7 cellular contexts compared by ENCODE assay signal in the genomic region with DNA sequence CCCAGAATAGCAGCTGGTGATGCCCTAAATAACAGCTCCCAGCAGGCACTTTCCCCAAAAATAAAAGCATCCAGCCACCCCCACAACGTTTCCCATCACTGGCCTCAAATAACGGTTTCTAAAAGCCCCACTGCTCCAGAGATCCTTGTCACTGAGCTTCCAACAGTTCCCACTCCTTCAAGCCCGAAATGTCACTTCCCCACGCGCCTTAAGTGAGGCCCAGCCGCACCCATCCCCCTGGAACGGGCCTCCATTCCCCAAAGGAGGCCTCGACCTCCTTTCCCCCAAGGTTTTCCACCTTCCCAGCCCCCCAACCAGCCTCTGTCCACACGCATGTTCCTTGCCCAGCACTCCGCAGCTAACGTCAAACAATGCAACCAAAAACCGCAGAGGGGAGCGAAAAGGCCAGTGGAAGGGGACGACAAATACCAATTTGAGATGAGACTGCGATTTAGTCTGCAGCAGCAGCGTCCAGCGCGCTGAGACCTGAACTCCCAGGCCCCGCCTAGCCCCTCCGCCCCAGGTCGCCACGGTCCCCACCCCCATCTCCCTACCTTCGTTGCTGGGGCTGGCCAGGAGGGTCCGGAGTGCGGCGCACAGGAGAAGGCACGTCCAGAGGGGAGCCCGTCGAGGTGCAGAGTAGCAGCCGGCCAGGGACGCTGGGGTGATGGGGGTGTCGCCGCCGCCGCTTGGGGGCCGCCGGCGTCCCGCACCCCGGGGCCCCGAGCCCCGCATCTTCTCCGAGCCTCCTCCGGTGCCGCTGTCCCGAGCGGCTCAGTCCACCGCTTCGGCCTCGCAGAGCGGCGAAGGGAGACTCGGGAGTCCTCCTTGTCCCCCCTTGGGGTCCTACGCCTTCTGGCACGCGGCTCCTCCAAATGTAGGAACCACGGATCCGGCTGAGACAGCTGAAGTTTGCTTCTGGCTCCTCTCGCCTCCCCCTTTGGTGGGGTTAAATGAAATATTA. TPM values are rescaled to one million over a fixed set of nuclear protein-coding genes. Genes with fewer than 3 reads are reported as not detected.
DNase-seq lines count a peak whose midpoint lies in the region; ATAC-seq, FAIRE-seq and TF ChIP-seq lines count a peak whose summit lies in the region.

No MANE protein-coding gene starts in this region.

- H3K27me3 Mint-ChIP-seq in activated CD8-positive, alpha-beta memory T cell treated with anti-CD3 and anti-CD28 coated beads, Interleukin-2, amount 10 ng/mL, durations not matched to agents 7 days and 5 days, result peaks cover 37% of the 10 kb centered on the region

- H3K27ac Mint-ChIP-seq in activated CD8-positive, alpha-beta memory T cell treated with anti-CD3 and anti-CD28 coated beads, Interleukin-2, amount 10 ng/mL, durations not matched to agents 7 days and 5 days, result no peak overlapping the region

- H3K4me3 ChIP-seq in HUES64 (ENCODE audit: low read length), result peak overlapping the region; percentile 55
- peak overlapping the region; percentile 74 for H3K4me3 ChIP-seq in brain microvascular endothelial cell (ENCODE audit: low read depth, low read length)
- peak overlapping the region; percentile 20 to 33 for H3K4me3 ChIP-seq in kidney (ENCODE audit: low read length in 2 of 2)
- peak overlapping the region; percentile 57 to 73 (median 64) for H3K4me3 ChIP-seq in subcutaneous abdominal adipose tissue (ENCODE audit: low read depth in 1 of 5, low read length in 5 of 5)

- H3K36me3 ChIP-seq in HUES64 (ENCODE audit: insufficient read depth, low read length) (no peaks in the 10 kb centered on the region), brain microvascular endothelial cell (replicated peaks) (no peaks in the 10 kb centered on the region), kidney (ENCODE audit: control insufficient read depth in 1 of 2, insufficient read depth in 2 of 2, low read length in 2 of 2) (no peaks in the 10 kb centered on the region), subcutaneous abdominal adipose tissue (ENCODE audit: control insufficient read depth in 5 of 5, insufficient read depth in 5 of 5, low read length in 5 of 5) (no peaks in the 10 kb centered on the region)

- H3K27me3 ChIP-seq in HUES64 (ENCODE audit: insufficient read depth, low read length), result peaks cover 87% of the 10 kb centered on the region
- H3K27me3 ChIP-seq in brain microvascular endothelial cell (replicated peaks), result no peaks in the 10 kb centered on the region
- H3K27me3 ChIP-seq in subcutaneous abdominal adipose tissue (ENCODE audit: control insufficient read depth in 5 of 5, insufficient read depth in 4 of 5, low read length in 5 of 5), result peaks cover 22 to 42% (median 30%) of the 10 kb centered on the region in 5 donors

- peaks cover 4% of the 10 kb centered on the region for H3K4me1 Mint-ChIP-seq in activated CD8-positive, alpha-beta memory T cell treated with anti-CD3 and anti-CD28 coated beads, Interleukin-2, amount 10 ng/mL, durations not matched to agents 7 days and 5 days

- H3K4me3 Mint-ChIP-seq in activated CD8-positive, alpha-beta memory T cell treated with anti-CD3 and anti-CD28 coated beads, Interleukin-2, amount 10 ng/mL, durations not matched to agents 7 days and 5 days, result no peak overlapping the region

- peaks cover 42% of the 10 kb centered on the region for H3K4me1 ChIP-seq in HUES64 (ENCODE audit: insufficient read depth, low read length)
- peaks cover 4 to 8% of the 10 kb centered on the region in 2 donors for H3K4me1 ChIP-seq in kidney (ENCODE audit: control insufficient read depth in 1 of 2, insufficient read depth in 1 of 2, low read depth in 1 of 2, low read length in 2 of 2)
- H3K4me1 ChIP-seq in subcutaneous abdominal adipose tissue (ENCODE audit: control insufficient read depth in 5 of 5, insufficient read depth in 5 of 5, low read length in 5 of 5), result peaks cover 4 to 32% (median 29%) of the 10 kb centered on the region in 5 donors

- no peak for ATAC-seq in activated CD8-positive, alpha-beta memory T cell treated with anti-CD3 and anti-CD28 coated beads, Interleukin-2, amount 10 ng/mL, durations not matched to agents 7 days and 5 days

- H3K9ac ChIP-seq in HUES64 (ENCODE audit: low read depth, low read length), result no peak overlapping the region
- no peak overlapping the region for H3K9ac ChIP-seq in kidney (ENCODE audit: low read length in 2 of 2)
- peak overlapping the region in 1 of 5 donors; percentile 0 for H3K9ac ChIP-seq in subcutaneous abdominal adipose tissue (ENCODE audit: low read length in 5 of 5)

- intact Hi-C loops in kidney (cut with DNase I), result no loop called here

- H3K9me3 ChIP-seq in HUES64 (ENCODE audit: insufficient read depth, low read depth, low read length) (no peaks in the 10 kb centered on the region), kidney (ENCODE audit: control insufficient read depth in 1 of 2, low read length in 2 of 2) (no peaks in the 10 kb centered on the region), subcutaneous abdominal adipose tissue (ENCODE audit: control insufficient read depth in 5 of 5, low read length in 5 of 5) (no peaks in the 10 kb centered on the region)

- no peak for FAIRE-seq in kidney (lab: Jason Lieb, UNC)

- WGBS in HUES64, result 1% methylated on average over 59 of the region's 59 CpGs

- DNase-seq in brain microvascular endothelial cell, result peak; percentile 33
- peak; percentile 63 for DNase-seq in kidney
- DNase-seq in activated CD8-positive, alpha-beta memory T cell treated with anti-CD3 and anti-CD28 coated beads, Interleukin-2, amount 10 ng/mL, durations not matched to agents 7 days and 5 days, result no peak
- no peak for DNase-seq in NCI-H2227 treated with DMSO at 0.1 percent for 48 hours (lab: John Stamatoyannopoulos, UW)
- DNase-seq in ACHN, result no peak

- TF ChIP-seq CTCF in brain microvascular endothelial cell (IDR thresholded peaks at IDR 0.05; ENCODE audit: low read depth, low read length, missing control alignments) (no peak), kidney (IDR thresholded peaks at IDR 0.05; ENCODE audit: borderline replicate concordance, extremely low read depth, insufficient read depth) (no peak)

- H3K27ac ChIP-seq in HUES64 (ENCODE audit: low read depth, low read length) (no peak overlapping the region), brain microvascular endothelial cell (peak overlapping the region; percentile 62), kidney (ENCODE audit: low read depth in 2 of 2, low read length in 2 of 2) (no peak overlapping the region), subcutaneous abdominal adipose tissue (ENCODE audit: low read depth, low read length) (no peak overlapping the region)

- CTCF ChIA-PET in activated CD8-positive, alpha-beta memory T cell treated with anti-CD3 and anti-CD28 coated beads, Interleukin-2, amount 10 ng/mL, durations not matched to agents 7 days and 5 days (lab: Charles Lee), result no interaction called here

- H3K9me3 Mint-ChIP-seq in activated CD8-positive, alpha-beta memory T cell treated with anti-CD3 and anti-CD28 coated beads, Interleukin-2, amount 10 ng/mL, durations not matched to agents 7 days and 5 days (ENCODE audit: low read depth), result peaks cover 3% of the 10 kb centered on the region

- peaks cover 9% of the 10 kb centered on the region for H3K36me3 Mint-ChIP-seq in activated CD8-positive, alpha-beta memory T cell treated with anti-CD3 and anti-CD28 coated beads, Interleukin-2, amount 10 ng/mL, durations not matched to agents 7 days and 5 days

- in situ Hi-C loops in brain microvascular endothelial cell (cut with HindIII; ENCODE audit: low pct_ligation_motif_present, low sequenced_read_pairs), result loop anchor here (25.0 kb wide), 1 partner anchor 157 kb away; no protein-coding TSS in a partner anchor
- in situ Hi-C loops in ACHN (cut with HindIII; ENCODE audit: low pct_ligation_motif_present, low pct_unique_long_range_greater_than_20kb, low sequenced_read_pairs), result no loop called here

RNA-seq across cellular contexts. Expression of a gene that starts 1.0 kb away (rescaled TPM):
- polyA plus RNA-seq in HUES64 (2013, experiment 1 of 2), result 0.05 TPM
- 0.06 TPM for polyA plus RNA-seq in HUES64 (2013, experiment 2 of 2)
- total RNA-seq in kidney, result 0.22 TPM
- not detected for polyA plus RNA-seq in kidney (ENCODE audit: insufficient read depth, low read depth, low replicate concordance)
- not detected for total RNA-seq in activated CD8-positive, alpha-beta memory T cell treated with anti-CD3 and anti-CD28 coated beads, Interleukin-2, amount 10 ng/mL, durations not matched to agents 7 days and 5 days

Comparison
In these comparisons a context has a peak if more than half of its experiments do, and no peak if none do; other contexts are left out.
1. DNase-seq: peak in brain microvascular endothelial cell (single experiment) and kidney (single experiment); none in activated CD8-positive, alpha-beta memory T cell treated with anti-CD3 and anti-CD28 coated beads, Interleukin-2, amount 10 ng/mL, durations not matched to agents 7 days and 5 days (single experiment), NCI-H2227 treated with DMSO at 0.1 percent for 48 hours (single experiment) and ACHN (single experiment).
2. Peak in every context shown above with its lines, with median percentiles within 50 percentile points of each other: H3K4me3 ChIP-seq.